ENCODE assay signal across 10 cellular contexts in the genomic region with DNA sequence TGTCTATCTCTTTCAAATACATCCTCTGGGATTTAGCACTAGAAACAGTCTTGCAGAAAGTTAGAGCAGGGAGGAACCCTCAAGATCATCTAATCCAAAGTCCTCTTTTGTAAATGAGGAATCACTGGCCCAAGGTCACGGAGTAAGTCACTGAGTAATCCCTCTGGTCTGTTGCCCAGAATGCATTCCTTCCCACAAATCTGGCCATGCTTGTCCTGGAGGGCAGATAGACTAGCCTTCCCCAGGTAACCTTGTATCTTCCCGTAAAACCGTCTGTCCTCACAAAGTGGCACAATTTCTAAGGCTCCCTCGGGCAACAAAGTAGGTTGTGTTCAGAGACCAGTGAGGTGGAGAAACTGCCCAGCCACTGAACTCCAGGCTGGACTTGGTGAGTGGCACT. TPM values are rescaled to one million over a fixed set of nuclear protein-coding genes. Genes with fewer than 3 reads are reported as not detected.
DNase-seq lines count a peak whose midpoint lies in the region; ATAC-seq and TF ChIP-seq lines count a peak whose summit lies in the region.
"Had no signal": no experiment of that assay in that cellular context is flagged by ENCODE, and none has a peak within 500 bp of the region (broad histone marks: within the 10 kb centered on the region; RNA-seq: fewer than 3 reads in every experiment).

No MANE protein-coding gene starts in this region.

- peak overlapping the region; percentile 18 to 43 (median 35) for H3K27ac Mint-ChIP-seq in nephron
- H3K27ac Mint-ChIP-seq in activated CD4-positive, alpha-beta memory T cell treated with anti-CD3 and anti-CD28 coated beads for 36 hours: no peak overlapping the region
- H3K27ac Mint-ChIP-seq: IgD-negative memory B cell had no signal

- H3K9me3 ChIP-seq in AG04450 (ENCODE audit: control insufficient read depth, insufficient read depth, low read length): no peaks in the 10 kb centered on the region

- intact Hi-C loops in activated CD4-positive, alpha-beta memory T cell treated with anti-CD3 and anti-CD28 coated beads for 36 hours (cut with micrococcal nuclease): no loop called here
- intact Hi-C loops in left colon (cut with DNase I, micrococcal nuclease): no loop called here

- peaks cover 30% of the 10 kb centered on the region for H3K4me1 Mint-ChIP-seq in nephron
- H3K4me1 Mint-ChIP-seq in activated CD4-positive, alpha-beta memory T cell treated with anti-CD3 and anti-CD28 coated beads for 36 hours (ENCODE audit: low read depth): no peaks in the 10 kb centered on the region

- no peak for ATAC-seq in left colon

- TF ChIP-seq CTCF in AG04450 (IDR thresholded peaks at IDR 0.05; ENCODE audit: low read depth, low read length): no peak
- no peak for TF ChIP-seq CTCF in fibroblast of mammary gland (conservative IDR thresholded peaks at IDR 0.05; ENCODE audit: control insufficient read depth, insufficient read depth, low read depth, low read length)
- TF ChIP-seq CTCF in nephron (IDR thresholded peaks at IDR 0.05; ENCODE audit: unreplicated experiment in 3 of 3): no peak

- H3K27me3 ChIP-seq in AG04450 (ENCODE audit: control insufficient read depth, insufficient read depth, low read length): no peaks in the 10 kb centered on the region

- no peaks in the 10 kb centered on the region for H3K27me3 Mint-ChIP-seq in nephron (ENCODE audit: low read depth)
- H3K27me3 Mint-ChIP-seq in activated CD4-positive, alpha-beta memory T cell treated with anti-CD3 and anti-CD28 coated beads for 36 hours: peaks cover 1% of the 10 kb centered on the region

- CTCF ChIA-PET in AG04450 (lab: Charles Lee): interaction anchor here (1.1 to 4.9 kb wide), 3 partner anchors 10 to 65 kb away, joined by 3 to 16 read pairs (median 5); no protein-coding TSS in a partner anchor
- CTCF ChIA-PET in activated CD4-positive, alpha-beta memory T cell treated with anti-CD3 and anti-CD28 coated beads for 36 hours (lab: Charles Lee): no interaction called here

- no peak overlapping the region for H3K27ac ChIP-seq in AG04450 (ENCODE audit: low read depth, low read length)

- POLR2A ChIA-PET in AG04450 (lab: Yijun Ruan, JAX): no interaction called here
- POLR2A ChIA-PET in activated CD4-positive, alpha-beta memory T cell treated with anti-CD3 and anti-CD28 coated beads for 36 hours (lab: Charles Lee): no interaction called here

- DNase-seq in AG04450 (ENCODE audit: low read depth, low spot score) (peak; percentile 41), RKO (ENCODE audit: low spot score) (peak; percentile 27), fibroblast of mammary gland (ENCODE audit: low read depth) (peak; percentile 92), NCI-H510A treated with DMSO at 0.1 percent for 48 hours (lab: John Stamatoyannopoulos, UW) (no peak), NOMO-1 (lab: John Stamatoyannopoulos, UW; ENCODE audit: unreplicated experiment in 2 of 2) (no peak), left colon (no peak)
- no peak for DNase-seq in activated CD4-positive, alpha-beta memory T cell treated with anti-CD3 and anti-CD28 coated beads for 36 hours
- DNase-seq: T-helper 2 cell had no signal

- H3K36me3 Mint-ChIP-seq in nephron (ENCODE audit: low read depth): peaks cover 39% of the 10 kb centered on the region
- H3K36me3 Mint-ChIP-seq in activated CD4-positive, alpha-beta memory T cell treated with anti-CD3 and anti-CD28 coated beads for 36 hours: no peaks in the 10 kb centered on the region

- H3K4me3 ChIP-seq in AG04450 (ENCODE audit: low read depth, low read length): no peak overlapping the region
- H3K4me3 ChIP-seq in fibroblast of mammary gland (ENCODE audit: control insufficient read depth, low read depth, low read length): no peak overlapping the region

- no peak overlapping the region for H3K4me3 Mint-ChIP-seq in nephron
- no peak overlapping the region for H3K4me3 Mint-ChIP-seq in activated CD4-positive, alpha-beta memory T cell treated with anti-CD3 and anti-CD28 coated beads for 36 hours
- H3K4me3 Mint-ChIP-seq: IgD-negative memory B cell had no signal

- H3K9me3 Mint-ChIP-seq in nephron: peaks cover 17% of the 10 kb centered on the region
- H3K9me3 Mint-ChIP-seq in activated CD4-positive, alpha-beta memory T cell treated with anti-CD3 and anti-CD28 coated beads for 36 hours: no peaks in the 10 kb centered on the region

RNA-seq across cellular contexts. Expression of a gene that starts 46.2 kb away (rescaled TPM):
- polyA plus RNA-seq in AG04450 (2011; rRNA removed): 179 and 194 TPM in 2 replicates
- 450 and 479 TPM in 2 replicates for polyA minus RNA-seq in AG04450 (2011; rRNA and poly(A)+ RNA removed)
- total RNA-seq in activated CD4-positive, alpha-beta memory T cell treated with anti-CD3 and anti-CD28 coated beads for 36 hours: under 1 TPM; 0.19 to 0.36 TPM
- total RNA-seq in left colon: 10 to 100 TPM; 18.7 to 36.9 TPM

Comparison
In these comparisons a context has a peak if more than half of its experiments do, and no peak if none do; other contexts are left out.
1. DNase-seq: peak in AG04450 (single experiment), RKO (single experiment) and fibroblast of mammary gland (single experiment); none in NCI-H510A treated with DMSO at 0.1 percent for 48 hours (single experiment), NOMO-1 (0 of 2), activated CD4-positive, alpha-beta memory T cell treated with anti-CD3 and anti-CD28 coated beads for 36 hours (single experiment) and left colon (0 of 2).
2. RNA of a gene that starts 46.2 kb away (total RNA-seq): 18.7 to 36.9 TPM in left colon; 0.19 to 0.36 TPM in activated CD4-positive, alpha-beta memory T cell treated with anti-CD3 and anti-CD28 coated beads for 36 hours; every median in the first group is over 10 times any median in the second.